11 cellular contexts compared by ENCODE assay signal in genomic region chr4:185566425-185566824, GRCh38. TPM values are rescaled to one million over a fixed set of nuclear protein-coding genes. Genes with fewer than 3 reads are reported as not detected.
DNase-seq lines count a peak whose midpoint lies in the region; ATAC-seq and TF ChIP-seq lines count a peak whose summit lies in the region.
"Had no signal": no experiment of that assay in that cellular context is flagged by ENCODE, and none has a peak within 500 bp of the region (broad histone marks: within the 10 kb centered on the region; RNA-seq: fewer than 3 reads in every experiment).

No MANE protein-coding gene starts in this region.

- in situ Hi-C loops in mammary epithelial cell (cut with MboI; ENCODE audit: low sequenced_read_pairs in 2 of 2): no loop called here

- H3K9ac ChIP-seq in mammary epithelial cell (ENCODE audit: insufficient read depth, low read length): no peak overlapping the region

- TF ChIP-seq CTCF in mammary epithelial cell (conservative IDR thresholded peaks at IDR 0.05 in 1 of 2, IDR thresholded peaks at IDR 0.05 in 1 of 2; ENCODE audit: extremely low read depth in 1 of 2, insufficient read depth in 1 of 2, low read depth in 1 of 2, low read length in 2 of 2): no peak
- no peak for TF ChIP-seq CTCF in lower lobe of right lung (IDR thresholded peaks at IDR 0.05)

- peak; percentile 83 for ATAC-seq in activated CD4-positive, alpha-beta T cell treated with anti-CD3 and anti-CD28 coated beads for 36 hours
- peak in 1 of 2 donors; percentile 13 for ATAC-seq in lower lobe of right lung
- no peak for ATAC-seq in GM21390 (IDR thresholded peaks at IDR 0.05; ENCODE audit: unreplicated experiment)
- ATAC-seq in GM18858 (IDR thresholded peaks at IDR 0.05; ENCODE audit: unreplicated experiment): no peak

- CTCF ChIA-PET in activated CD4-positive, alpha-beta T cell treated with anti-CD3 and anti-CD28 coated beads for 36 hours (lab: Charles Lee): no interaction called here
- CTCF ChIA-PET in mammary epithelial cell (lab: Charles Lee; ENCODE audit: low non-redundant PET): no interaction called here

- intact Hi-C loops in activated CD4-positive, alpha-beta T cell treated with anti-CD3 and anti-CD28 coated beads for 36 hours (cut with DNase I, micrococcal nuclease): no loop called here
- intact Hi-C loops in activated CD4-positive, alpha-beta T cell treated with anti-CD3 and anti-CD28 coated beads, Interleukin-2, amount 10 ng/mL, durations not matched to agents 24 days and 14 days (cut with micrococcal nuclease): no loop called here
- intact Hi-C loops in mammary epithelial cell (cut with micrococcal nuclease) (no loop called here), lower lobe of right lung (cut with DNase I) (no loop called here)

- no peaks in the 10 kb centered on the region for H3K79me2 ChIP-seq in mammary epithelial cell (ENCODE audit: insufficient read depth, low read length)

- H3K4me1 Mint-ChIP-seq in activated CD4-positive, alpha-beta T cell treated with anti-CD3 and anti-CD28 coated beads for 36 hours: peaks cover 6% of the 10 kb centered on the region
- H3K4me1 Mint-ChIP-seq in activated CD4-positive, alpha-beta T cell treated with anti-CD3 and anti-CD28 coated beads, Interleukin-2, amount 10 ng/mL, durations not matched to agents 24 days and 14 days: no peaks in the 10 kb centered on the region

- H3K4me1 ChIP-seq in mammary epithelial cell (ENCODE audit: insufficient read depth, low read length) (peaks cover 4% of the 10 kb centered on the region), lower lobe of right lung (peaks cover 20% of the 10 kb centered on the region)

- no peak overlapping the region for H3K4me3 Mint-ChIP-seq in activated CD4-positive, alpha-beta T cell treated with anti-CD3 and anti-CD28 coated beads for 36 hours
- H3K4me3 Mint-ChIP-seq in activated CD4-positive, alpha-beta T cell treated with anti-CD3 and anti-CD28 coated beads, Interleukin-2, amount 10 ng/mL, durations not matched to agents 24 days and 14 days: no peak overlapping the region

- H3K4me2 ChIP-seq in mammary epithelial cell (ENCODE audit: insufficient read depth, low read depth, low read length): no peak overlapping the region

- H3K36me3 ChIP-seq in mammary epithelial cell (ENCODE audit: insufficient read depth, low read length): no peaks in the 10 kb centered on the region
- no peaks in the 10 kb centered on the region for H3K36me3 ChIP-seq in lower lobe of right lung

- dilution Hi-C loops in mammary epithelial cell (cut with HindIII; ENCODE audit: low sequenced_read_pairs): no loop called here

- peak; percentile 51 for DNase-seq in activated CD4-positive, alpha-beta T cell treated with anti-CD3 and anti-CD28 coated beads for 36 hours
- DNase-seq in activated CD4-positive, alpha-beta T cell treated with anti-CD3 and anti-CD28 coated beads, Interleukin-2, amount 10 ng/mL, durations not matched to agents 24 days and 14 days: no peak
- DNase-seq in mammary epithelial cell (no peak), lower lobe of right lung (no peak), cerebellum (ENCODE audit: low spot score) (no peak)
- DNase-seq: activated CD4-positive, alpha-beta T cell treated with anti-CD3 and anti-CD28 coated beads for 4 hours; NCI-H1092 treated with DMSO at 0.1 percent for 48 hours had no signal

- peaks cover 11% of the 10 kb centered on the region for H3K27me3 Mint-ChIP-seq in activated CD4-positive, alpha-beta T cell treated with anti-CD3 and anti-CD28 coated beads for 36 hours
- no peaks in the 10 kb centered on the region for H3K27me3 Mint-ChIP-seq in activated CD4-positive, alpha-beta T cell treated with anti-CD3 and anti-CD28 coated beads, Interleukin-2, amount 10 ng/mL, durations not matched to agents 24 days and 14 days

- no peak overlapping the region for H3K4me3 ChIP-seq in mammary epithelial cell (replicated peaks in 1 of 3; ENCODE audit: insufficient read depth in 1 of 3, low read depth in 2 of 3, low read length in 3 of 3)
- H3K4me3 ChIP-seq in lower lobe of right lung: no peak overlapping the region

- peaks cover 2% of the 10 kb centered on the region for H3K9me3 Mint-ChIP-seq in activated CD4-positive, alpha-beta T cell treated with anti-CD3 and anti-CD28 coated beads for 36 hours (ENCODE audit: low read depth)
- H3K9me3 Mint-ChIP-seq in activated CD4-positive, alpha-beta T cell treated with anti-CD3 and anti-CD28 coated beads, Interleukin-2, amount 10 ng/mL, durations not matched to agents 24 days and 14 days: no peaks in the 10 kb centered on the region

- no peaks in the 10 kb centered on the region for H3K27me3 ChIP-seq in mammary epithelial cell (ENCODE audit: insufficient read depth, low read length)
- no peaks in the 10 kb centered on the region for H3K27me3 ChIP-seq in lower lobe of right lung (ENCODE audit: low read depth)

- H3K36me3 Mint-ChIP-seq in activated CD4-positive, alpha-beta T cell treated with anti-CD3 and anti-CD28 coated beads for 36 hours (ENCODE audit: low read depth): no peaks in the 10 kb centered on the region
- H3K36me3 Mint-ChIP-seq in activated CD4-positive, alpha-beta T cell treated with anti-CD3 and anti-CD28 coated beads, Interleukin-2, amount 10 ng/mL, durations not matched to agents 24 days and 14 days (ENCODE audit: low read depth): no peaks in the 10 kb centered on the region

- no TSS peak for BruUV-seq in mammary epithelial cell (replicated peaks; lab: Mats Ljungman, UMichigan)

- H3K27ac ChIP-seq in mammary epithelial cell (ENCODE audit: insufficient read depth, low read depth, low read length) (no peak overlapping the region), lower lobe of right lung (peak overlapping the region; percentile 84), temporal lobe (ENCODE audit: low read depth, low read length) (peak overlapping the region; percentile 87)

- 24% methylated on average over 8 of the region's 8 CpGs for WGBS in mammary epithelial cell (ENCODE audit: low coverage, missing lambda C conversion rate)

- peak overlapping the region; percentile 72 for H2AFZ ChIP-seq in mammary epithelial cell (ENCODE audit: low read depth, low read length)

- H4K20me1 ChIP-seq in mammary epithelial cell (ENCODE audit: insufficient read depth, low read length): no peaks in the 10 kb centered on the region

- H3K9me3 ChIP-seq in mammary epithelial cell (replicated peaks; ENCODE audit: insufficient read depth, low read length) (no peaks in the 10 kb centered on the region), lower lobe of right lung (no peaks in the 10 kb centered on the region)

- POLR2A ChIA-PET in activated CD4-positive, alpha-beta T cell treated with anti-CD3 and anti-CD28 coated beads for 36 hours (lab: Charles Lee): no interaction called here

- H3K27ac Mint-ChIP-seq in activated CD4-positive, alpha-beta T cell treated with anti-CD3 and anti-CD28 coated beads for 36 hours: no peak overlapping the region
- H3K27ac Mint-ChIP-seq in activated CD4-positive, alpha-beta T cell treated with anti-CD3 and anti-CD28 coated beads, Interleukin-2, amount 10 ng/mL, durations not matched to agents 24 days and 14 days: no peak overlapping the region

RNA-seq across cellular contexts. Expression of gene PDLIM3, which starts 31.1 kb away (rescaled TPM):
- not detected for total RNA-seq in activated CD4-positive, alpha-beta T cell treated with anti-CD3 and anti-CD28 coated beads for 36 hours
- not detected in 2 replicates for total RNA-seq in activated CD4-positive, alpha-beta T cell treated with anti-CD3 and anti-CD28 coated beads, Interleukin-2, amount 10 ng/mL, durations not matched to agents 24 days and 14 days
- total RNA-seq in mammary epithelial cell (1 to 10 TPM in 1 of 2 donors, under 1 TPM in 1; 0.24 to 9.0 TPM), lower lobe of right lung (18.4 TPM), temporal lobe (12.3 TPM), cerebellum (93.4 TPM)
- 3.7 TPM for polyA plus RNA-seq in mammary epithelial cell
- polyA minus RNA-seq in mammary epithelial cell: 1.8 TPM
- polyA plus RNA-seq: keratinocyte had no signal
